ENCODE assay signal across 17 cellular contexts in the genomic region with DNA sequence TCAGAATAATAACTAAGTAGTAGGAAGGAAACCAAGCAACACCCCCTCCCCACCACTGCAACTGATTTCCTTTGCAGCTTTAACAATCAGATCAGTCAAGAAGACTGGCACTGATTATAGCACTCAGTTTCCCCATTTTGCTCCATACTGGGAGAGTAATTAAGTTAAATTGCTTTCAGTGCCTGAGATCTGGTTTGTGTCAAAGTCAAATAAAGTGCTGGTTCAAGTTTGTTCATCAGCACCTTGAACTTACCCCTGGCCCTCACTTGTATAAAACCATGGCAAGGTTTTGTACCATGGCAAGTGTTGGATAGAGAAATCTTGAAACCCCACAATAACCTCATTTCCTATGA.
DNase-seq lines count a peak whose midpoint lies in the region; ATAC-seq and TF ChIP-seq lines count a peak whose summit lies in the region.
"Had no signal": no experiment of that assay in that cellular context is flagged by ENCODE, and none has a peak within 500 bp of the region (broad histone marks: within the 10 kb centered on the region; RNA-seq: fewer than 3 reads in every experiment).

No MANE protein-coding gene starts in this region.

- peak overlapping the region; percentile 45; the same call in 1 of the 3 replicates for H3K4me3 Mint-ChIP-seq in GM23338

- H2AFZ ChIP-seq in GM23338: no peak overlapping the region
- H2AFZ ChIP-seq in parathyroid adenoma: peak overlapping the region; percentile 77

- H3K4me3 ChIP-seq in GM23338: no peak overlapping the region
- peak overlapping the region; percentile 2; the same call in 1 of the 2 replicates for H3K4me3 ChIP-seq in SJCRH30
- no peak overlapping the region for H3K4me3 ChIP-seq in iPS-18a (ENCODE audit: low read length)
- no peak overlapping the region for H3K4me3 ChIP-seq in parathyroid adenoma (ENCODE audit: low read depth, low read length)

- H3K4me1 Mint-ChIP-seq in GM23338: peaks cover 49% of the 10 kb centered on the region

- H3K79me2 ChIP-seq in GM23338 (replicated peaks; ENCODE audit: insufficient read depth) (no peaks in the 10 kb centered on the region), parathyroid adenoma (no peaks in the 10 kb centered on the region)

- H3K9ac ChIP-seq in iPS-18a (ENCODE audit: low read length) (peak overlapping the region; percentile 24), parathyroid adenoma (no peak overlapping the region)

- DNase-seq in GM23338 (ENCODE audit: low spot score) (no peak), SJCRH30 (no peak)
- DNase-seq in activated CD8-positive, alpha-beta memory T cell treated with anti-CD3 and anti-CD28 coated beads, Interleukin-2, amount 50 U/mL, for 48 hours: no peak
- DNase-seq in activated naive CD4-positive, alpha-beta T cell treated with anti-CD3 and anti-CD28 coated beads, Interleukin-2, amount 50 U/mL, for 16 hours: no peak
- DNase-seq: DMS 273 treated with DMSO at 0.1 percent for 48 hours, GF-D8, GOT3, MM.1S, NCI-H1694 treated with DMSO at 0.1 percent for 48 hours, NCI-H2107, NCI-H226, NCI-H524 treated with DMSO at 0.1 percent for 48 hours, Right ventricle myocardium superior had no signal

- H3K4me2 ChIP-seq in GM23338 (peak overlapping the region; percentile 3; the same call in 1 of the 2 replicates), parathyroid adenoma (ENCODE audit: low read length) (peak overlapping the region; percentile 41)

- peaks cover 6% of the 10 kb centered on the region for H3K9me3 Mint-ChIP-seq in GM23338

- H3K27ac ChIP-seq in GM23338 (ENCODE audit: low read depth): peak overlapping the region; percentile 91
- H3K27ac ChIP-seq in SJCRH30: peak overlapping the region; percentile 99
- peak overlapping the region; percentile 44 for H3K27ac ChIP-seq in iPS-18a (ENCODE audit: low read length)
- H3K27ac ChIP-seq in parathyroid adenoma: no peak overlapping the region
- H3K27ac ChIP-seq: C4-2B had no signal

- H3K9me3 ChIP-seq in SJCRH30 (replicated peaks) (peaks cover 9% of the 10 kb centered on the region; the same call in 1 of the 2 replicates), iPS-18a (ENCODE audit: control insufficient read depth, low read depth, low read length) (no peaks in the 10 kb centered on the region), parathyroid adenoma (ENCODE audit: control insufficient read depth, low read length) (no peaks in the 10 kb centered on the region)

- TF ChIP-seq CTCF in GM23338 (conservative IDR thresholded peaks at IDR 0.05; ENCODE audit: low read depth in 2 of 2) (no peak), parathyroid adenoma (IDR thresholded peaks at IDR 0.05) (no peak)

- H3K27ac Mint-ChIP-seq in GM23338: peak overlapping the region; percentile 94

- no peak for ATAC-seq in GM23338
- ATAC-seq in GM19395 (IDR thresholded peaks at IDR 0.05; ENCODE audit: unreplicated experiment): no peak

- no peaks in the 10 kb centered on the region for H3K27me3 ChIP-seq in GM23338 (ENCODE audit: insufficient read depth)
- H3K27me3 ChIP-seq in SJCRH30: no peaks in the 10 kb centered on the region
- no peaks in the 10 kb centered on the region for H3K27me3 ChIP-seq in iPS-18a (ENCODE audit: control insufficient read depth, insufficient read depth, low read length)
- no peaks in the 10 kb centered on the region for H3K27me3 ChIP-seq in parathyroid adenoma (ENCODE audit: control insufficient read depth, insufficient read depth, low read length)

- H3K36me3 Mint-ChIP-seq in GM23338 (ENCODE audit: low read depth): peaks cover 7% of the 10 kb centered on the region; the same call in 1 of the 3 replicates

- H3K36me3 ChIP-seq in GM23338 (ENCODE audit: insufficient read depth): no peaks in the 10 kb centered on the region
- no peaks in the 10 kb centered on the region for H3K36me3 ChIP-seq in SJCRH30
- H3K36me3 ChIP-seq in iPS-18a (ENCODE audit: control insufficient read depth, low read depth, low read length): no peaks in the 10 kb centered on the region
- no peaks in the 10 kb centered on the region for H3K36me3 ChIP-seq in parathyroid adenoma (ENCODE audit: control insufficient read depth, insufficient read depth, low read length)

- peaks cover 39% of the 10 kb centered on the region for H3K4me1 ChIP-seq in GM23338 (ENCODE audit: insufficient read depth)
- peaks cover 62% of the 10 kb centered on the region for H3K4me1 ChIP-seq in SJCRH30
- H3K4me1 ChIP-seq in iPS-18a (ENCODE audit: control insufficient read depth, low read depth, low read length): peaks cover 41% of the 10 kb centered on the region
- H3K4me1 ChIP-seq in parathyroid adenoma: peaks cover 29% of the 10 kb centered on the region

- peaks cover 12% of the 10 kb centered on the region for H3F3A ChIP-seq in GM23338 (replicated peaks; ENCODE audit: low read depth)

- no peaks in the 10 kb centered on the region for H4K20me1 ChIP-seq in GM23338 (replicated peaks; ENCODE audit: insufficient read depth)

- H3K9me2 ChIP-seq in GM23338 (ENCODE audit: insufficient read depth): 0 out of 2 replicates have a peak, but pooled peaks cover 3% of the 10 kb centered on the region

- peaks cover 9% of the 10 kb centered on the region for H3K27me3 Mint-ChIP-seq in GM23338 (ENCODE audit: insufficient read depth, low read depth, poor library complexity)

TF ChIP-seq in GM23338, 12 proteins besides CTCF, POLR2A, EP300 and RAD21 (continues in another document):
- TF ChIP-seq, protein P1, sequence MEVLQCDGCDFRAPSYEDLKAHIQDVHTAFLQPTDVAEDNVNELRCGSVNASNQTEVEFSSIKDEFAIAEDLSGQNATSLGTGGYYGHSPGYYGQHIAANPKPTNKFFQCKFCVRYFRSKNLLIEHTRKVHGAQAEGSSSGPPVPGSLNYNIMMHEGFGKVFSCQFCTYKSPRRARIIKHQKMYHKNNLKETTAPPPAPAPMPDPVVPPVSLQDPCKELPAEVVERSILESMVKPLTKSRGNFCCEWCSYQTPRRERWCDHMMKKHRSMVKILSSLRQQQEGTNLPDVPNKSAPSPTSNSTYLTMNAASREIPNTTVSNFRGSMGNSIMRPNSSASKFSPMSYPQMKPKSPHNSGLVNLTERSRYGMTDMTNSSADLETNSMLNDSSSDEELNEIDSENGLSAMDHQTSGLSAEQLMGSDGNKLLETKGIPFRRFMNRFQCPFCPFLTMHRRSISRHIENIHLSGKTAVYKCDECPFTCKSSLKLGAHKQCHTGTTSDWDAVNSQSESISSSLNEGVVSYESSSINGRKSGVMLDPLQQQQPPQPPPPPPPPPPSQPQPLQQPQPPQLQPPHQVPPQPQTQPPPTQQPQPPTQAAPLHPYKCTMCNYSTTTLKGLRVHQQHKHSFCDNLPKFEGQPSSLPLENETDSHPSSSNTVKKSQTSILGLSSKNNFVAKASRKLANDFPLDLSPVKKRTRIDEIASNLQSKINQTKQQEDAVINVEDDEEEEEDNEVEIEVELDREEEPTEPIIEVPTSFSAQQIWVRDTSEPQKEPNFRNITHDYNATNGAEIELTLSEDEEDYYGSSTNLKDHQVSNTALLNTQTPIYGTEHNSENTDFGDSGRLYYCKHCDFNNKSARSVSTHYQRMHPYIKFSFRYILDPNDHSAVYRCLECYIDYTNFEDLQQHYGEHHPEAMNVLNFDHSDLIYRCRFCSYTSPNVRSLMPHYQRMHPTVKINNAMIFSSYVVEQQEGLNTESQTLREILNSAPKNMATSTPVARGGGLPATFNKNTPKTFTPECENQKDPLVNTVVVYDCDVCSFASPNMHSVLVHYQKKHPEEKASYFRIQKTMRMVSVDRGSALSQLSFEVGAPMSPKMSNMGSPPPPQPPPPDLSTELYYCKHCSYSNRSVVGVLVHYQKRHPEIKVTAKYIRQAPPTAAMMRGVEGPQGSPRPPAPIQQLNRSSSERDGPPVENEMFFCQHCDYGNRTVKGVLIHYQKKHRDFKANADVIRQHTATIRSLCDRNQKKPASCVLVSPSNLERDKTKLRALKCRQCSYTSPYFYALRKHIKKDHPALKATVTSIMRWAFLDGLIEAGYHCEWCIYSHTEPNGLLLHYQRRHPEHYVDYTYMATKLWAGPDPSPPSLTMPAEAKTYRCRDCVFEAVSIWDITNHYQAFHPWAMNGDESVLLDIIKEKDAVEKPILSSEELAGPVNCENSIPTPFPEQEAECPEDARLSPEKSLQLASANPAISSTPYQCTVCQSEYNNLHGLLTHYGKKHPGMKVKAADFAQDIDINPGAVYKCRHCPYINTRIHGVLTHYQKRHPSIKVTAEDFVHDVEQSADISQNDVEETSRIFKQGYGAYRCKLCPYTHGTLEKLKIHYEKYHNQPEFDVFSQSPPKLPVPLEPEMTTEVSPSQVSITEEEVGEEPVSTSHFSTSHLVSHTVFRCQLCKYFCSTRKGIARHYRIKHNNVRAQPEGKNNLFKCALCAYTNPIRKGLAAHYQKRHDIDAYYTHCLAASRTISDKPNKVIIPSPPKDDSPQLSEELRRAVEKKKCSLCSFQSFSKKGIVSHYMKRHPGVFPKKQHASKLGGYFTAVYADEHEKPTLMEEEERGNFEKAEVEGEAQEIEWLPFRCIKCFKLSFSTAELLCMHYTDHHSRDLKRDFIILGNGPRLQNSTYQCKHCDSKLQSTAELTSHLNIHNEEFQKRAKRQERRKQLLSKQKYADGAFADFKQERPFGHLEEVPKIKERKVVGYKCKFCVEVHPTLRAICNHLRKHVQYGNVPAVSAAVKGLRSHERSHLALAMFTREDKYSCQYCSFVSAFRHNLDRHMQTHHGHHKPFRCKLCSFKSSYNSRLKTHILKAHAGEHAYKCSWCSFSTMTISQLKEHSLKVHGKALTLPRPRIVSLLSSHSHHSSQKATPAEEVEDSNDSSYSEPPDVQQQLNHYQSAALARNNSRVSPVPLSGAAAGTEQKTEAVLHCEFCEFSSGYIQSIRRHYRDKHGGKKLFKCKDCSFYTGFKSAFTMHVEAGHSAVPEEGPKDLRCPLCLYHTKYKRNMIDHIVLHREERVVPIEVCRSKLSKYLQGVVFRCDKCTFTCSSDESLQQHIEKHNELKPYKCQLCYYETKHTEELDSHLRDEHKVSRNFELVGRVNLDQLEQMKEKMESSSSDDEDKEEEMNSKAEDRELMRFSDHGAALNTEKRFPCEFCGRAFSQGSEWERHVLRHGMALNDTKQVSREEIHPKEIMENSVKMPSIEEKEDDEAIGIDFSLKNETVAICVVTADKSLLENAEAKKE (CRISPR knock-in tag; IDR thresholded peaks at IDR 0.05): no peak
